In the genomic region with DNA sequence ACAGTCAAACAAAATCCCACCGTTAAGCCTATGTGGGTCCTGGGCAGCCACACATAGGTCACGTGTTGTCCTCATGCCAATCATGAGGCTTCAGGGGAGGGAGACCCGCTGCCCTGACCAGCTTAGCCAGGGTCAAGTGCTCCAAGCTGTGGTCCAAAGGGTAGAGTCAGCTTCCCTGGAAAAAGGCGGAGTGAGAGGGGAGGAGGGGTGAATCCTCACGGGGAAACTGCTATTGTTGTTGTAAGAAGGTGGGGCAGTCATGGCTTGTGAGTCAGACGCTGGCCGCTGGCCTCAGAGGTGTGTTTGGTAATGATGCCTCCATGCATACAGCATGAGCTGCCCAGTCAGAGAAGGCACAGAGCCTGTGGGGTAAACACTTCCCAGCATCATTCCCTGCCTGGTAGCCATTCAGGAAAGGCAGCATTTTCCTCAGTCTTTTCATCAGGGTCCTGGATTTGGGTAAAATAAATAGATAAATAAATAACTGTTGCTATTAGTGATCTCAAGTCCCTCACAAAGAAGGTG, we compare ENCODE assay signal across 10 cellular contexts. TPM values are rescaled to one million over a fixed set of nuclear protein-coding genes. Genes with fewer than 3 reads are reported as not detected.
A peak's percentile ranks its signal among the peaks of the same experiment; 100 is the strongest.
DNase-seq lines count a peak whose midpoint lies in the region; ATAC-seq, FAIRE-seq and TF ChIP-seq lines count a peak whose summit lies in the region.
"Had no signal": no experiment of that assay in that cellular context is flagged by ENCODE, and none has a peak within 500 bp of the region (broad histone marks: within the 10 kb centered on the region; RNA-seq: fewer than 3 reads in every experiment).

No MANE protein-coding gene starts in this region.

- H3K27ac ChIP-seq in HEK293 (ENCODE audit: extremely low read depth, low read depth, low read length) (no peak overlapping the region), right cardiac atrium (ENCODE audit: low read length) (no peak overlapping the region), spleen (peak overlapping the region in 6 of 8 donors; percentile 14 to 75 (median 61))
- H3K27ac ChIP-seq: ovary had no signal

- peaks cover 0 to 19% of the 10 kb centered on the region in 2 experiments; a peak in 1 of 3 replicates for H3K36me3 ChIP-seq in HEK293 (ENCODE audit: control insufficient read depth in 2 of 2, insufficient read depth in 1 of 2, low read length in 2 of 2)
- H3K36me3 ChIP-seq in spleen: peaks cover 0 to 31% (median 10%) of the 10 kb centered on the region in 6 donors
- H3K36me3 ChIP-seq: ovary had no signal

- H3K4me3 ChIP-seq in HEK293 (ENCODE audit: low read depth, low read length) (no peak overlapping the region), right cardiac atrium (ENCODE audit: low read length) (no peak overlapping the region), spleen (no peak overlapping the region)
- H3K4me3 ChIP-seq: ovary had no signal

- H3K27me3 ChIP-seq in right cardiac atrium (ENCODE audit: control insufficient read depth, insufficient read depth) (no peaks in the 10 kb centered on the region), spleen (replicated peaks in 1 of 7) (no peaks in the 10 kb centered on the region)
- H3K27me3 ChIP-seq: ovary had no signal

- intact Hi-C loops in right cardiac atrium (cut with DNase I): no loop called here
- intact Hi-C loops in spleen (cut with DNase I; ENCODE audit: low total_unique reads): no loop called here

- H3K4me1 ChIP-seq in HEK293 (ENCODE audit: control insufficient read depth, insufficient read depth, low read length) (no peaks in the 10 kb centered on the region), right cardiac atrium (ENCODE audit: control insufficient read depth, insufficient read depth, low read length) (peaks cover 10% of the 10 kb centered on the region), spleen (peaks cover 0 to 58% (median 12%) of the 10 kb centered on the region in 6 donors)

- H3K9me3 ChIP-seq in HEK293 (ENCODE audit: control insufficient read depth, insufficient read depth, low read depth, low read length) (no peaks in the 10 kb centered on the region), right cardiac atrium (ENCODE audit: control insufficient read depth, low read length) (no peaks in the 10 kb centered on the region), spleen (no peaks in the 10 kb centered on the region)
- H3K9me3 ChIP-seq: ovary had no signal

- no peak for FAIRE-seq in frontal cortex (lab: Jason Lieb, UNC)

- POLR2A ChIA-PET in HEK293 (lab: Yijun Ruan, JAX): interaction anchor here (1.0 kb wide), 1 partner anchor 9 kb away, joined by 3 read pairs; a partner anchor contains a TSS

- TF ChIP-seq POLR2A in spleen (IDR thresholded peaks at IDR 0.05): no peak

- CTCF ChIA-PET in HEK293 (lab: Yijun Ruan, JAX): no interaction called here

- peak; percentile 88 for DNase-seq in astrocyte of the hippocampus (ENCODE audit: low read depth, low spot score)
- peak; percentile 65 to 74 (median 66) for DNase-seq in right cardiac atrium
- DNase-seq in spleen: no peak
- no peak for DNase-seq in frontal cortex (ENCODE audit: low spot score in 2 of 2)
- no peak for DNase-seq in NCI-H510A (lab: John Stamatoyannopoulos, UW)
- DNase-seq in SHP77 (lab: John Stamatoyannopoulos, UW): no peak
- DNase-seq in UCSD-AML1 (lab: John Stamatoyannopoulos, UW; ENCODE audit: unreplicated experiment): no peak
- DNase-seq: activated CD4-positive, alpha-beta T cell treated with anti-CD3 and anti-CD28 coated beads, Interleukin-2, amount 50 U/mL, for 4 hours had no signal

- no peak for TF ChIP-seq CTCF in HEK293 (tag by site-specific recombination; IDR thresholded peaks at IDR 0.05)
- no peak for TF ChIP-seq CTCF in spleen (IDR thresholded peaks at IDR 0.05 in 8 of 11, conservative IDR thresholded peaks at IDR 0.05 in 3 of 11)

- 35% methylated on average over 7 of the region's 7 CpGs for WGBS in right cardiac atrium
- WGBS in spleen, 5 donors: 38 to 67% (median 45%) methylated on average over 7 of the region's 7 CpGs

- peak; percentile 33 to 88 for ATAC-seq in right cardiac atrium

TF ChIP-seq in HEK293, 187 proteins besides CTCF, POLR2A, EP300 and RAD21:
- TF ChIP-seq KLF1 (tag by site-specific recombination; IDR thresholded peaks at IDR 0.05): peak; percentile 51
- TF ChIP-seq ZNF558 (tag by site-specific recombination; IDR thresholded peaks at IDR 0.05): no peak

RNA-seq across cellular contexts. Expression of a gene that starts 8.7 kb away (rescaled TPM):
- total RNA-seq in right cardiac atrium: 1,000 to 10,000 TPM in 1 of 4 donors, 100 to 1,000 TPM in 3; 785 to 1,029 (median 931) TPM
- polyA plus RNA-seq in right cardiac atrium: 1,076 TPM
- total RNA-seq in spleen: 1,000 to 10,000 TPM in 3 of 7 donors, 100 to 1,000 TPM in 4; 501 to 1,082 (median 830) TPM
- polyA plus RNA-seq in spleen: 100 to 1,000 TPM; 199 to 272 (median 267) TPM
- total RNA-seq in frontal cortex: 63.6 TPM

RNA-seq across cellular contexts. Expression of a gene that starts 23.4 kb away (rescaled TPM):
- not detected for total RNA-seq in right cardiac atrium
- polyA plus RNA-seq in right cardiac atrium: not detected
- not detected for total RNA-seq in spleen
- polyA plus RNA-seq in spleen: not detected
- not detected for total RNA-seq in frontal cortex
- total RNA-seq: ovary had no signal
- polyA plus RNA-seq: ovary had no signal

RNA-seq across cellular contexts. Expression of a gene that starts 59.8 kb away (rescaled TPM):
- total RNA-seq in right cardiac atrium (not detected), spleen (not detected), frontal cortex (not detected)
- polyA plus RNA-seq in right cardiac atrium (not detected), spleen (not detected)
- total RNA-seq: ovary had no signal
- polyA plus RNA-seq: ovary had no signal

Comparison
In these comparisons a context has a peak if more than half of its experiments do, and no peak if none do; other contexts are left out.
1. H3K27ac ChIP-seq: peak in spleen (6 of 8); none in HEK293 (single experiment) and right cardiac atrium (single experiment).
2. DNase-seq: peak in astrocyte of the hippocampus (single experiment) and right cardiac atrium (3 of 3); none in spleen (single experiment), frontal cortex (0 of 2), NCI-H510A (single experiment), SHP77 (0 of 2) and UCSD-AML1 (single experiment).